22 cellular contexts compared by ENCODE assay signal in the genomic region with DNA sequence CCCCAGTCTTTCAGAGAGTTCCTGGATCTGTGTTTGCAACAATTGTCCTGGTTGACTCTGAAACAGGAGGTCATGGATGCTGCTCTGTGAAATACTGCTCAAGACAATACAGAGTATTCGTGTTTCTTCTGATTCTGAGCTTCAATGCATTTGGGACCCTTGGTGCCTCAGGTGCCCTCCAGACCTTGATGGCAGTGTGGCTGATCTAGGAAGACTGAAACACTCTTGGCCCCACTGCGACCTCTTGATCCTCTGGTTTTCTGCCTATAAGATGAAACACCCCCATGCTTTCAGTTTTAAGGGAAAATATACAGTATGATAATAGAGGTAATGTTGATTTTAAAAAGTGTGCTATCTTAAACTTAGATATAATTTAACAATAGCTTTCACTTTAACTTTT.
"Had no signal": no experiment of that assay in that cellular context is flagged by ENCODE, and none has a peak within 500 bp of the region (broad histone marks: within the 10 kb centered on the region; RNA-seq: fewer than 3 reads in every experiment).

No MANE protein-coding gene starts in this region.

- H3K9me3 ChIP-seq: body of pancreas had no signal

- H3K4me1 ChIP-seq: body of pancreas, right atrium auricular region had no signal

- H3K27ac Mint-ChIP-seq: activated CD4-positive, alpha-beta T cell treated with anti-CD3 and anti-CD28 coated beads for 36 hours; activated CD8-positive, alpha-beta T cell treated with anti-CD3 and anti-CD28 coated beads for 36 hours; activated naive CD4-positive, alpha-beta T cell treated with anti-CD3 and anti-CD28 coated beads, Interleukin-2, amount 50 U/mL, for 72 hours; naive thymus-derived CD8-positive, alpha-beta T cell; progenitor cell of endocrine pancreas; T-helper 17 cell had no signal

- H3K27me3 ChIP-seq: body of pancreas, gastroesophageal sphincter, right atrium auricular region, tibial nerve had no signal

- H3K36me3 ChIP-seq: gastroesophageal sphincter, right atrium auricular region, tibial nerve had no signal

- ATAC-seq: activated CD4-positive, alpha-beta T cell treated with anti-CD3 and anti-CD28 coated beads for 36 hours; activated CD8-positive, alpha-beta T cell treated with anti-CD3 and anti-CD28 coated beads for 36 hours; activated naive CD4-positive, alpha-beta T cell treated with anti-CD3 and anti-CD28 coated beads, Interleukin-2, amount 50 U/mL, for 72 hours; activated T-cell treated with anti-CD3 and anti-CD28 coated beads, Interleukin-2, amount 50 U/mL, for 4 hours; body of pancreas; gastroesophageal sphincter; mucosa of descending colon; naive thymus-derived CD8-positive, alpha-beta T cell; T-helper 17 cell had no signal

- H3K4me1 Mint-ChIP-seq: activated CD4-positive, alpha-beta T cell treated with anti-CD3 and anti-CD28 coated beads for 36 hours; naive thymus-derived CD8-positive, alpha-beta T cell; T-helper 17 cell had no signal

- H3K27ac ChIP-seq: body of pancreas, right atrium auricular region, tibial nerve had no signal

- H3K4me3 Mint-ChIP-seq: activated CD4-positive, alpha-beta T cell treated with anti-CD3 and anti-CD28 coated beads for 36 hours; activated CD8-positive, alpha-beta T cell treated with anti-CD3 and anti-CD28 coated beads for 36 hours; activated T-cell treated with anti-CD3 and anti-CD28 coated beads, Interleukin-2, amount 50 U/mL, for 4 hours; naive thymus-derived CD8-positive, alpha-beta T cell; T-helper 17 cell had no signal

- DNase-seq: activated CD4-positive, alpha-beta T cell treated with anti-CD3 and anti-CD28 coated beads for 36 hours; activated CD8-positive, alpha-beta T cell treated with anti-CD3 and anti-CD28 coated beads for 36 hours; activated effector memory CD4-positive, alpha-beta T cell treated with anti-CD3 and anti-CD28 coated beads, Interleukin-2, amount 50 U/mL, for 16 hours; activated T-cell treated with anti-CD3 and anti-CD28 coated beads, Interleukin-2, amount 50 U/mL, for 4 hours; body of pancreas; central memory CD4-positive, alpha-beta T cell; cortex of kidney; effector CD8-positive, alpha-beta T cell; mucosa of descending colon; naive thymus-derived CD8-positive, alpha-beta T cell; small intestine; stimulated activated CD4-positive, alpha-beta T cell treated with anti-CD3 and anti-CD28 coated beads, Interleukin-4, amount 100 ng/mL, for 4 hours; stimulated activated CD8-positive, alpha-beta memory T cell treated with anti-CD3 and anti-CD28 coated beads, Interleukin-4, amount 100 ng/mL, for 48 hours; stimulated activated naive CD4-positive, alpha-beta T cell treated with Interleukin-2 at 50 U/mL for 16 hours; substantia nigra; T-helper 17 cell had no signal

- H3K4me3 ChIP-seq: body of pancreas, gastroesophageal sphincter, lung, mucosa of descending colon, right atrium auricular region, tibial nerve had no signal

- H3K27me3 Mint-ChIP-seq: activated CD8-positive, alpha-beta T cell treated with anti-CD3 and anti-CD28 coated beads for 36 hours; progenitor cell of endocrine pancreas had no signal
